16 cellular contexts compared by ENCODE assay signal in the genomic region with DNA sequence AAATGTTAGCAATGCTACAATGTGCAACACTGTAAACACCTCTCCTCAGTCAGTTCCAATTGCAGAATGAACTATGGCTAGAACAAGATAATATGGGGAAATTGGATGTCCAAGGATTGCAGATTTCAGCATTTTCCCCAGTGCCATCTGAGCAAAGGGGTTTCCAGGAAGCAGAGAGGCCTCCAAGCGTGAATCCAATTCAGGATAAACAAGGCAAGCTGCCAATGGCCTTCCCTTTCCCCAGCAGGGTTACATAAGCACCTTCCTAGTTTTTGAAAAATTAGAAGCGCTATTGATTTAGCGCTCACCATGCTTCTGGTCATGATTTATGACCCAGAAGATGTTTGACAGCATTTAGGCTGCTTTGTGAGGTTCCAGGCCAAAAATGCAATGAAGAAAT.
DNase-seq lines count a peak whose midpoint lies in the region; ATAC-seq, FAIRE-seq and TF ChIP-seq lines count a peak whose summit lies in the region.
"Had no signal": no experiment of that assay in that cellular context is flagged by ENCODE, and none has a peak within 500 bp of the region (broad histone marks: within the 10 kb centered on the region; RNA-seq: fewer than 3 reads in every experiment).

No MANE protein-coding gene starts in this region.

- TF ChIP-seq EP300 in HepG2 (IDR thresholded peaks at IDR 0.05; ENCODE audit: low read depth in 2 of 2, low read length in 2 of 2), result no peak
- TF ChIP-seq EP300 in HepG2 (CRISPR knock-in tag; IDR thresholded peaks at IDR 0.05; ENCODE audit: borderline replicate concordance), result no peak

- CTCF ChIA-PET in HepG2 (lab: Yijun Ruan, JAX; ENCODE audit: low intra/inter-chr PET ratio, low total read pairs), result no interaction called here
- CTCF ChIA-PET in GM10248 (lab: Yijun Ruan, JAX), result interaction anchor here (1.5 to 1.6 kb wide), 2 partner anchors 17 to 27 kb away, joined by 3 read pairs; no protein-coding TSS in a partner anchor

- H3K36me3 Mint-ChIP-seq in activated T-cell treated with anti-CD3 and anti-CD28 coated beads, Interleukin-2, amount 50 U/mL, for 72 hours (ENCODE audit: insufficient read depth in 2 of 2), result peaks cover 0 to 2% of the 10 kb centered on the region in 2 donors

- H3K4me1 Mint-ChIP-seq in activated T-cell treated with anti-CD3 and anti-CD28 coated beads, Interleukin-2, amount 50 U/mL, for 72 hours (ENCODE audit: low read depth), result no peaks in the 10 kb centered on the region

- H3K9ac ChIP-seq in liver (ENCODE audit: low read depth in 1 of 2, low read length in 2 of 2) (no peak overlapping the region), HepG2 (ENCODE audit: insufficient read depth, low read depth, low read length) (no peak overlapping the region)

- no peak overlapping the region for H3K4me3 ChIP-seq in liver (ENCODE audit: low read depth in 1 of 3, low read length in 3 of 3)
- no peak overlapping the region for H3K4me3 ChIP-seq in HepG2 (replicated peaks in 1 of 3; ENCODE audit: insufficient read depth in 1 of 3, low read depth in 2 of 3, low read length in 3 of 3)
- no peak overlapping the region for H3K4me3 ChIP-seq in fibroblast of the aortic adventitia (ENCODE audit: low read depth, low read length)
- H3K4me3 ChIP-seq in left lung, result no peak overlapping the region
- H3K4me3 ChIP-seq: esophagus squamous epithelium, skin epidermis, upper lobe of left lung had no signal

- TF ChIP-seq RAD21 in liver (IDR thresholded peaks at IDR 0.05), result no peak
- TF ChIP-seq RAD21 in HepG2 (CRISPR knock-in tag; IDR thresholded peaks at IDR 0.05), result no peak

- 53% methylated on average over 3 of the region's 3 CpGs for WGBS in liver
- 9% methylated on average over 3 of the region's 3 CpGs for WGBS in HepG2 (ENCODE audit: low lambda C conversion rate)

- TF ChIP-seq CTCF in liver (IDR thresholded peaks at IDR 0.05; ENCODE audit: low read depth, low read length, missing input control), result no peak
- no peak for TF ChIP-seq CTCF in HepG2 (CRISPR knock-in tag; IDR thresholded peaks at IDR 0.05)
- TF ChIP-seq CTCF in fibroblast of the aortic adventitia (IDR thresholded peaks at IDR 0.05; ENCODE audit: insufficient read depth, low read length), result no peak
- no peak for TF ChIP-seq CTCF in GM10248 (IDR thresholded peaks at IDR 0.05; ENCODE audit: control extremely low read depth, extremely low read depth, low read depth, missing control alignments)
- TF ChIP-seq CTCF in left lung (IDR thresholded peaks at IDR 0.05), result no peak

- H3K27me3 ChIP-seq in liver (ENCODE audit: control insufficient read depth in 4 of 4, insufficient read depth in 4 of 4, low read length in 3 of 4), result no peaks in the 10 kb centered on the region
- H3K27me3 ChIP-seq in HepG2 (ENCODE audit: control insufficient read depth in 1 of 2, insufficient read depth in 2 of 2, low read length in 2 of 2), result no peaks in the 10 kb centered on the region
- no peaks in the 10 kb centered on the region for H3K27me3 ChIP-seq in left lung
- H3K27me3 ChIP-seq: esophagus squamous epithelium, upper lobe of left lung had no signal

- H3K27ac Mint-ChIP-seq in activated T-cell treated with anti-CD3 and anti-CD28 coated beads, Interleukin-2, amount 50 U/mL, for 72 hours, result no peak overlapping the region

- DNase-seq in HepG2 (ENCODE audit: low spot score) (no peak), NCI-H69 (lab: John Stamatoyannopoulos, UW) (peak; percentile 70), fibroblast of the aortic adventitia (ENCODE audit: low read depth) (peak; percentile 51), GM10248 (ENCODE audit: extremely low spot score) (no peak), left lung (no peak)
- no peak for DNase-seq in activated T-cell treated with anti-CD3 and anti-CD28 coated beads, Interleukin-2, amount 50 U/mL, for 72 hours
- DNase-seq: activated naive CD4-positive, alpha-beta T cell; esophagus squamous epithelium; NCI-H1048; SIG-M5; T-helper 2 cell; upper lobe of left lung had no signal

- no TSS peak for BruUV-seq in HepG2 (replicated peaks; lab: Mats Ljungman, UMichigan)

- no peak overlapping the region for H3K4me2 ChIP-seq in HepG2 (ENCODE audit: low read depth, low read length)

- H3K9me3 Mint-ChIP-seq in activated T-cell treated with anti-CD3 and anti-CD28 coated beads, Interleukin-2, amount 50 U/mL, for 72 hours, result peaks cover 0 to 2% of the 10 kb centered on the region in 2 donors

- POLR2A ChIA-PET in HepG2 (lab: Yijun Ruan, JAX) (no interaction called here), GM10248 (lab: Yijun Ruan, JAX) (no interaction called here)

- no peaks in the 10 kb centered on the region for H3K36me3 ChIP-seq in liver (ENCODE audit: control insufficient read depth in 4 of 4, insufficient read depth in 3 of 4, low read depth in 1 of 4, low read length in 3 of 4)
- H3K36me3 ChIP-seq in HepG2 (replicated peaks in 1 of 2; ENCODE audit: control insufficient read depth in 1 of 2, insufficient read depth in 2 of 2, low read length in 2 of 2), result no peaks in the 10 kb centered on the region
- no peaks in the 10 kb centered on the region for H3K36me3 ChIP-seq in left lung
- H3K36me3 ChIP-seq: esophagus squamous epithelium, upper lobe of left lung had no signal

- in situ Hi-C loops in HepG2 (cut with HindIII; ENCODE audit: extremely low pct_ligation_motif_present, low pct_unique_long_range_greater_than_20kb), result no loop called here

- intact Hi-C loops in HepG2 (cut with micrococcal nuclease; ENCODE audit: unreplicated experiment), result no loop called here
- intact Hi-C loops in left lung (cut with DNase I), result no loop called here

- no peak for ATAC-seq in HepG2
- ATAC-seq in activated T-cell treated with anti-CD3 and anti-CD28 coated beads, Interleukin-2, amount 50 U/mL, for 72 hours (replicated peaks in 1 of 2), result no peak
- no peak for ATAC-seq in GM18861 (IDR thresholded peaks at IDR 0.05; ENCODE audit: unreplicated experiment)
- no peak for ATAC-seq in left lung
- ATAC-seq: activated CD4-positive, CD25-positive, alpha-beta regulatory T cell treated with anti-CD3 and anti-CD28 coated beads, Interleukin-2, amount 50 U/mL, for 24 hours had no signal

- TF ChIP-seq POLR2A in HepG2 (IDR thresholded peaks at IDR 0.05; ENCODE audit: insufficient read depth in 1 of 2, low read depth in 2 of 2, low read length in 2 of 2), result no peak

- H3K4me3 Mint-ChIP-seq in activated T-cell treated with anti-CD3 and anti-CD28 coated beads, Interleukin-2, amount 50 U/mL, for 72 hours, result no peak overlapping the region

- FAIRE-seq in HepG2 (lab: Jason Lieb, UNC), result no peak

- no peaks in the 10 kb centered on the region for H3K27me3 Mint-ChIP-seq in activated T-cell treated with anti-CD3 and anti-CD28 coated beads, Interleukin-2, amount 50 U/mL, for 72 hours (ENCODE audit: low read depth)

- no peak overlapping the region for H2AFZ ChIP-seq in HepG2 (ENCODE audit: low read length)

- H4K20me1 ChIP-seq in HepG2 (ENCODE audit: insufficient read depth, low read length), result no peaks in the 10 kb centered on the region

- no peaks in the 10 kb centered on the region for H3K79me2 ChIP-seq in HepG2 (ENCODE audit: insufficient read depth, low read length)

- H3K4me1 ChIP-seq in liver (ENCODE audit: control insufficient read depth in 4 of 4, insufficient read depth in 4 of 4, low read length in 3 of 4), result peaks cover 0 to 4% (median 0%) of the 10 kb centered on the region in 4 donors
- H3K4me1 ChIP-seq in HepG2 (ENCODE audit: insufficient read depth, low read length), result no peaks in the 10 kb centered on the region
- H3K4me1 ChIP-seq in left lung, result no peaks in the 10 kb centered on the region
- H3K4me1 ChIP-seq: esophagus squamous epithelium, upper lobe of left lung had no signal

- peaks cover 0 to 2% (median 0%) of the 10 kb centered on the region in 4 donors for H3K9me3 ChIP-seq in liver (ENCODE audit: control insufficient read depth in 4 of 4, low read length in 3 of 4)
- no peaks in the 10 kb centered on the region for H3K9me3 ChIP-seq in HepG2 (ENCODE audit: low read length)
- H3K9me3 ChIP-seq in left lung, result no peaks in the 10 kb centered on the region
- H3K9me3 ChIP-seq: esophagus squamous epithelium, upper lobe of left lung had no signal

- no peak overlapping the region for H3K27ac ChIP-seq in liver (ENCODE audit: low read depth in 1 of 2, low read length in 2 of 2)
- no peak overlapping the region for H3K27ac ChIP-seq in HepG2 (ENCODE audit: extremely low read length, insufficient read depth, low read length)
- H3K27ac ChIP-seq in left lung, result no peak overlapping the region
- H3K27ac ChIP-seq: esophagus squamous epithelium, skin epidermis, upper lobe of left lung had no signal

TF ChIP-seq in liver, 16 proteins besides CTCF, POLR2A, EP300 and RAD21 (continues in another document):
- TF ChIP-seq SP1 (IDR thresholded peaks at IDR 0.05), result no peak
- peak in 1 of 2 donors; percentile 8 for TF ChIP-seq JUND (IDR thresholded peaks at IDR 0.05)
- no peak for TF ChIP-seq GABPA (IDR thresholded peaks at IDR 0.05 in 1 of 2, conservative IDR thresholded peaks at IDR 0.05 in 1 of 2)
- TF ChIP-seq, protein P1, sequence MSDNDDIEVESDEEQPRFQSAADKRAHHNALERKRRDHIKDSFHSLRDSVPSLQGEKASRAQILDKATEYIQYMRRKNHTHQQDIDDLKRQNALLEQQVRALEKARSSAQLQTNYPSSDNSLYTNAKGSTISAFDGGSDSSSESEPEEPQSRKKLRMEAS (IDR thresholded peaks at IDR 0.05), result peak; percentile 81
- TF ChIP-seq, protein P2, sequence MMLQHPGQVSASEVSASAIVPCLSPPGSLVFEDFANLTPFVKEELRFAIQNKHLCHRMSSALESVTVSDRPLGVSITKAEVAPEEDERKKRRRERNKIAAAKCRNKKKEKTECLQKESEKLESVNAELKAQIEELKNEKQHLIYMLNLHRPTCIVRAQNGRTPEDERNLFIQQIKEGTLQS (IDR thresholded peaks at IDR 0.05), result no peak

TF ChIP-seq in HepG2, 621 proteins besides CTCF, POLR2A, EP300 and RAD21:
- TF ChIP-seq RBM22 (optimal IDR thresholded peaks at IDR 0.05; ENCODE audit: low read length), result no peak

Comparison
In these comparisons a context has a peak if more than half of its experiments do, and no peak if none do; other contexts are left out.
1. DNase-seq: peak in NCI-H69 (single experiment) and fibroblast of the aortic adventitia (single experiment); none in HepG2 (single experiment), activated T-cell treated with anti-CD3 and anti-CD28 coated beads, Interleukin-2, amount 50 U/mL, for 72 hours (0 of 2), GM10248 (single experiment) and left lung (0 of 2).